In genomic region chr3:29532473-29532872, GRCh38 we compare ENCODE assay signal across 18 cellular contexts.
A peak's percentile ranks its signal among the peaks of the same experiment; 100 is the strongest.
DNase-seq lines count a peak whose midpoint lies in the region; ATAC-seq and TF ChIP-seq lines count a peak whose summit lies in the region.
"Had no signal": no experiment of that assay in that cellular context is flagged by ENCODE, and none has a peak within 500 bp of the region (broad histone marks: within the 10 kb centered on the region; RNA-seq: fewer than 3 reads in every experiment).

No MANE protein-coding gene starts in this region.

- no peak overlapping the region for H2BK120ac ChIP-seq in H9 (ENCODE audit: low read depth, low read length, poor library complexity, severe bottlenecking)

- H3K36me3 ChIP-seq in left ventricle myocardium inferior (no peaks in the 10 kb centered on the region), brain microvascular endothelial cell (replicated peaks) (no peaks in the 10 kb centered on the region)

- H4K20me1 ChIP-seq in H9 (ENCODE audit: control insufficient read depth, insufficient read depth, insufficient read length) = no peaks in the 10 kb centered on the region

- H3K4me1 Mint-ChIP-seq in osteocyte (ENCODE audit: unreplicated experiment) = peaks cover 2% of the 10 kb centered on the region
- H3K4me1 Mint-ChIP-seq in H9 = peaks cover 4 to 5% of the 10 kb centered on the region in 2 experiments; a peak in 3 of 4 replicates
- H3K4me1 Mint-ChIP-seq: CD14-positive monocyte; CD4-positive, alpha-beta memory T cell had no signal

- no peak overlapping the region for H3K9ac ChIP-seq in H9 (ENCODE audit: extremely low read depth, insufficient read length, low read length)

- H3K27me3 Mint-ChIP-seq in osteocyte (ENCODE audit: unreplicated experiment) = no peaks in the 10 kb centered on the region
- H3K27me3 Mint-ChIP-seq in H9 (ENCODE audit: low read depth) = no peaks in the 10 kb centered on the region
- H3K27me3 Mint-ChIP-seq: CD4-positive, alpha-beta memory T cell had no signal

- H4K91ac ChIP-seq in H9 (ENCODE audit: insufficient read length, low read depth, low read length) = no peak overlapping the region

- intact Hi-C loops in left ventricle myocardium inferior (cut with micrococcal nuclease) = no loop called here
- intact Hi-C loops in left cardiac atrium (cut with DNase I) = no loop called here

- no peak overlapping the region for H4K5ac ChIP-seq in H9 (ENCODE audit: insufficient read length, low read depth, low read length)

- no peak overlapping the region for H2BK5ac ChIP-seq in H9 (ENCODE audit: insufficient read length, low read length)

- no peaks in the 10 kb centered on the region for H3K79me1 ChIP-seq in H9 (ENCODE audit: insufficient read depth, low read depth, low read length, poor library complexity, severe bottlenecking)

- no peak overlapping the region for H3K4me2 ChIP-seq in H9 (ENCODE audit: insufficient read depth, insufficient read length, low read length)
- H3K4me2 ChIP-seq: GM23338 had no signal

- H3K79me2 ChIP-seq in H9 (ENCODE audit: insufficient read depth, low read length) = no peaks in the 10 kb centered on the region

- H3K27me3 ChIP-seq in left ventricle myocardium inferior (ENCODE audit: low read depth) = no peaks in the 10 kb centered on the region
- H3K27me3 ChIP-seq in brain microvascular endothelial cell (replicated peaks) = no peaks in the 10 kb centered on the region
- no peaks in the 10 kb centered on the region; the same call in 1 of the 2 replicates for H3K27me3 ChIP-seq in H9 (ENCODE audit: insufficient read depth, low read length)

- H3K4me3 Mint-ChIP-seq in osteocyte (ENCODE audit: unreplicated experiment) = no peak overlapping the region
- H3K4me3 Mint-ChIP-seq in H9 = no peak overlapping the region
- H3K4me3 Mint-ChIP-seq: CD14-positive monocyte; CD4-positive, alpha-beta memory T cell; GM23338; HFFc6 had no signal

- WGBS in H9 (ENCODE audit: extremely low coverage, insufficient read length, low lambda C conversion rate) = no CpG with 5 or more reads among the region's 4 CpGs

- no peak overlapping the region for H2AK5ac ChIP-seq in H9 (ENCODE audit: insufficient read length, low read length)

- DNase-seq in left ventricle myocardium inferior (no peak), left cardiac atrium (no peak), brain microvascular endothelial cell (no peak), osteocyte (ENCODE audit: extremely low spot score, unreplicated experiment) (no peak), SW 1271 (lab: John Stamatoyannopoulos, UW) (no peak), SIG-M5 (lab: John Stamatoyannopoulos, UW) (no peak), H9 (no peak)
- DNase-seq: CD4-positive, alpha-beta memory T cell; DMS153; DMS79; GDM1; HFFc6; IMR-90 had no signal

- no peak overlapping the region for H4K8ac ChIP-seq in H9 (replicated peaks; ENCODE audit: insufficient read length, low read depth, low read length)

- no peak overlapping the region for H2BK20ac ChIP-seq in H9 (ENCODE audit: low read depth, low read length, poor library complexity, severe bottlenecking)

- H3K9me3 Mint-ChIP-seq in osteocyte (ENCODE audit: unreplicated experiment) (no peaks in the 10 kb centered on the region), H9 (no peaks in the 10 kb centered on the region)
- H3K9me3 Mint-ChIP-seq: GM23338, HFFc6 had no signal

- no peak overlapping the region for H2BK12ac ChIP-seq in H9 (ENCODE audit: insufficient read length, low read depth, low read length)

- no peaks in the 10 kb centered on the region for H3K23me2 ChIP-seq in H9 (ENCODE audit: insufficient read length, low read depth, low read length, poor library complexity, severe bottlenecking)

- TF ChIP-seq CTCF in left ventricle myocardium inferior (IDR thresholded peaks at IDR 0.05; ENCODE audit: borderline replicate concordance) (peak; percentile 19), brain microvascular endothelial cell (IDR thresholded peaks at IDR 0.05; ENCODE audit: low read depth, low read length, missing control alignments) (peak; percentile 3), osteocyte (IDR thresholded peaks at IDR 0.05) (peak; percentile 16), H9 (conservative IDR thresholded peaks at IDR 0.05) (no peak)

- H3K56ac ChIP-seq in H9 (ENCODE audit: insufficient read length, low read depth, low read length) = no peak overlapping the region

- no peak overlapping the region for H3K4me3 ChIP-seq in left ventricle myocardium inferior
- H3K4me3 ChIP-seq in brain microvascular endothelial cell (ENCODE audit: low read depth, low read length) = no peak overlapping the region
- H3K4me3 ChIP-seq: GM23338 had no signal

- no peak overlapping the region for H3K14ac ChIP-seq in H9 (ENCODE audit: insufficient read depth, low read length)

- no peak overlapping the region for H3T11ph ChIP-seq in H9 (ENCODE audit: low read length)

- H2BK15ac ChIP-seq in H9 (ENCODE audit: low read depth, low read length) = no peak overlapping the region

- H3K27ac ChIP-seq in left ventricle myocardium inferior (replicated peaks) (peak overlapping the region; percentile 77), brain microvascular endothelial cell (no peak overlapping the region), H9 (ENCODE audit: insufficient read length, low read depth, low read length) (no peak overlapping the region)
- H3K27ac ChIP-seq: HL-60 had no signal

- H3K9me3 ChIP-seq in left ventricle myocardium inferior (replicated peaks) (no peaks in the 10 kb centered on the region), H9 (ENCODE audit: control insufficient read depth, low read depth, low read length) (no peaks in the 10 kb centered on the region)

- H3K18ac ChIP-seq in H9 (ENCODE audit: insufficient read length, low read depth, low read length) = no peak overlapping the region

- ATAC-seq in left cardiac atrium (no peak), GM19324 (IDR thresholded peaks at IDR 0.05; ENCODE audit: low FRiP score, unreplicated experiment) (no peak)
- ATAC-seq: GM23338, HCT116 had no signal

- in situ Hi-C loops in brain microvascular endothelial cell (cut with HindIII; ENCODE audit: low pct_ligation_motif_present, low sequenced_read_pairs) = no loop called here

- no peak overlapping the region for H3K27ac Mint-ChIP-seq in osteocyte (ENCODE audit: unreplicated experiment)
- no peak overlapping the region for H3K27ac Mint-ChIP-seq in H9
- H3K27ac Mint-ChIP-seq: CD14-positive monocyte; CD4-positive, alpha-beta memory T cell; GM23338; HFFc6 had no signal

- H2AFZ ChIP-seq in H9 (ENCODE audit: low read length) = no peak overlapping the region
- H2AFZ ChIP-seq: GM23338 had no signal

- H3K23ac ChIP-seq in H9 (ENCODE audit: insufficient read length, low read depth, low read length) = no peak overlapping the region

- H3K4me1 ChIP-seq in left ventricle myocardium inferior (peaks cover 48% of the 10 kb centered on the region), H9 (ENCODE audit: insufficient read depth, low read length) (no peaks in the 10 kb centered on the region)

- H3K36me3 Mint-ChIP-seq in osteocyte (ENCODE audit: unreplicated experiment) = no peaks in the 10 kb centered on the region
- H3K36me3 Mint-ChIP-seq in H9 (ENCODE audit: insufficient read depth in 1 of 3, low read depth in 3 of 3) = no peaks in the 10 kb centered on the region
- H3K36me3 Mint-ChIP-seq: CD14-positive monocyte; CD4-positive, alpha-beta memory T cell had no signal

- no peak overlapping the region for H3K4ac ChIP-seq in H9 (ENCODE audit: low read depth, low read length)
